Comparison of ENCODE assay signal across 34 cellular contexts in the genomic region with DNA sequence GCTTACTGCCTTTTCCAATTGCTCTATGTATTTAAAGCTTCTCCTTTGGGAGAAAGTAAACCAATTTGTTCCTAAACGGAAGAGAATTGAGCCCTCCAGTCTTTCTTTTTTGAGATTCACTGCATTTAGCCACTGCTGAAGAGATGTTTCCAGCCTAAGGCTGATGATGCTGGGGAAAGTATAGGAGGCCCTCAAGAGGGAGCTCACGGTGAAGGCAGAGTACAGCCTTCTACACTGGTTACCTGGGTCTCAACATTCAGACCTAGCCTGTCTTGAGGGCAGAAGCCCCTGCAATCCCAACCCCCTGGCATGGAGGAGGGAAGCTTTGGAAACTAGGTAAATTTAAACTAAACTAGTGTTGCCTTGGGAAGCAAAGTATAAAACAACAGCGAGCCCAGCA.
"Had no signal": no experiment of that assay in that cellular context is flagged by ENCODE, and none has a peak within 500 bp of the region (broad histone marks: within the 10 kb centered on the region; RNA-seq: fewer than 3 reads in every experiment).

No MANE protein-coding gene starts in this region.

- H3K4me1 ChIP-seq: ascending aorta, colonic mucosa, gastrocnemius medialis, pancreas, prostate gland, vagina had no signal

- DNase-seq: activated CD4-positive, alpha-beta memory T cell treated with anti-CD3 and anti-CD28 coated beads, Interleukin-2, amount 10 ng/mL, durations not matched to agents 7 days and 5 days; activated CD4-positive, alpha-beta T cell treated with anti-CD3 and anti-CD28 coated beads, Interleukin-2, amount 10 ng/mL, durations not matched to agents 7 days and 5 days; activated CD4-positive, CD25-positive, alpha-beta regulatory T cell treated with anti-CD3 and anti-CD28 coated beads, Interleukin-2, amount 50 U/mL, for 72 hours; activated CD8-positive, alpha-beta memory T cell treated with anti-CD3 and anti-CD28 coated beads, Interleukin-2, amount 50 U/mL, for 48 hours; activated gamma-delta T cell; activated naive CD4-positive, alpha-beta T cell treated with anti-CD3 and anti-CD28 coated beads, Interleukin-2, amount 10 ng/mL, durations not matched to agents 7 days and 5 days; activated naive CD8-positive, alpha-beta T cell treated with anti-CD3 and anti-CD28 coated beads, Interleukin-2, amount 10 ng/mL, durations not matched to agents 7 days and 5 days; activated T-cell treated with anti-CD3 and anti-CD28 coated beads, Interleukin-2, amount 50 U/mL, for 24 hours; cerebellar nuclear complex; colonic mucosa; effector CD8-positive, alpha-beta T cell; erythroblast; gastrocnemius medialis; glutamatergic neuron; kidney; midbrain; naive thymus-derived CD4-positive, alpha-beta T cell; nucleus accumbens; pancreas; retina; stimulated activated CD4-positive, alpha-beta T cell treated with anti-CD3 and anti-CD28 coated beads, Interleukin-4, amount 100 ng/mL, for 24 hours; stimulated activated naive CD8-positive, alpha-beta T cell treated with anti-CD3 and anti-CD28 coated beads, Interleukin-15, amount 100 ng/mL, for 72 hours; substantia nigra had no signal

- H3K9me3 Mint-ChIP-seq: activated CD4-positive, alpha-beta memory T cell treated with anti-CD3 and anti-CD28 coated beads, Interleukin-2, amount 10 ng/mL, durations not matched to agents 7 days and 5 days; activated CD4-positive, alpha-beta T cell treated with anti-CD3 and anti-CD28 coated beads, Interleukin-2, amount 10 ng/mL, durations not matched to agents 7 days and 5 days; activated naive CD4-positive, alpha-beta T cell treated with anti-CD3 and anti-CD28 coated beads, Interleukin-2, amount 10 ng/mL, durations not matched to agents 7 days and 5 days; activated naive CD8-positive, alpha-beta T cell treated with anti-CD3 and anti-CD28 coated beads, Interleukin-2, amount 10 ng/mL, durations not matched to agents 7 days and 5 days; activated T-cell treated with anti-CD3 and anti-CD28 coated beads, Interleukin-2, amount 50 U/mL, for 24 hours; stimulated activated effector memory CD8-positive, alpha-beta T cell treated with anti-CD3 and anti-CD28 coated beads, Interleukin-12 subunit alpha, Interleukin-12 subunit beta, amount 100 ng/mL, for 72 hours; stimulated activated naive CD8-positive, alpha-beta T cell treated with anti-CD3 and anti-CD28 coated beads, Interleukin-15, amount 100 ng/mL, for 72 hours; type B pancreatic cell had no signal

- H3K9me3 ChIP-seq: ascending aorta, colonic mucosa, gastrocnemius medialis, pancreas, prostate gland, vagina had no signal

- H3K27me3 ChIP-seq: ascending aorta, cardiac muscle cell, colonic mucosa, gastrocnemius medialis, pancreas, vagina had no signal

- H3K27ac ChIP-seq: ascending aorta, cardiac muscle cell, colonic mucosa, gastrocnemius medialis, pancreas, prostate gland, skin epidermis, vagina, VCaP had no signal

- H3K4me3 ChIP-seq: ascending aorta, cardiac muscle cell, colonic mucosa, gastrocnemius medialis, pancreas, prostate gland, skin epidermis, vagina had no signal

- H3K36me3 Mint-ChIP-seq: activated naive CD4-positive, alpha-beta T cell treated with anti-CD3 and anti-CD28 coated beads, Interleukin-2, amount 10 ng/mL, durations not matched to agents 7 days and 5 days; activated naive CD8-positive, alpha-beta T cell treated with anti-CD3 and anti-CD28 coated beads, Interleukin-2, amount 10 ng/mL, durations not matched to agents 7 days and 5 days; brain; naive thymus-derived CD4-positive, alpha-beta T cell; stimulated activated effector memory CD8-positive, alpha-beta T cell treated with anti-CD3 and anti-CD28 coated beads, Interleukin-12 subunit alpha, Interleukin-12 subunit beta, amount 100 ng/mL, for 72 hours; type B pancreatic cell had no signal

- H3K4me1 Mint-ChIP-seq: activated CD4-positive, alpha-beta memory T cell treated with anti-CD3 and anti-CD28 coated beads, Interleukin-2, amount 10 ng/mL, durations not matched to agents 7 days and 5 days; activated CD4-positive, alpha-beta T cell treated with anti-CD3 and anti-CD28 coated beads, Interleukin-2, amount 10 ng/mL, durations not matched to agents 7 days and 5 days; activated naive CD4-positive, alpha-beta T cell treated with anti-CD3 and anti-CD28 coated beads, Interleukin-2, amount 10 ng/mL, durations not matched to agents 7 days and 5 days; activated naive CD8-positive, alpha-beta T cell treated with anti-CD3 and anti-CD28 coated beads, Interleukin-2, amount 10 ng/mL, durations not matched to agents 7 days and 5 days; naive thymus-derived CD4-positive, alpha-beta T cell; stimulated activated effector memory CD8-positive, alpha-beta T cell treated with anti-CD3 and anti-CD28 coated beads, Interleukin-12 subunit alpha, Interleukin-12 subunit beta, amount 100 ng/mL, for 72 hours; stimulated activated naive CD8-positive, alpha-beta T cell treated with anti-CD3 and anti-CD28 coated beads, Interleukin-15, amount 100 ng/mL, for 72 hours had no signal

- H3K4me3 Mint-ChIP-seq: activated CD4-positive, alpha-beta memory T cell treated with anti-CD3 and anti-CD28 coated beads, Interleukin-2, amount 10 ng/mL, durations not matched to agents 7 days and 5 days; activated CD4-positive, alpha-beta T cell treated with anti-CD3 and anti-CD28 coated beads, Interleukin-2, amount 10 ng/mL, durations not matched to agents 7 days and 5 days; activated naive CD4-positive, alpha-beta T cell treated with anti-CD3 and anti-CD28 coated beads, Interleukin-2, amount 10 ng/mL, durations not matched to agents 7 days and 5 days; activated naive CD8-positive, alpha-beta T cell treated with anti-CD3 and anti-CD28 coated beads, Interleukin-2, amount 10 ng/mL, durations not matched to agents 7 days and 5 days; activated T-cell treated with anti-CD3 and anti-CD28 coated beads, Interleukin-2, amount 50 U/mL, for 24 hours; brain; naive thymus-derived CD4-positive, alpha-beta T cell; stimulated activated effector memory CD8-positive, alpha-beta T cell treated with anti-CD3 and anti-CD28 coated beads, Interleukin-12 subunit alpha, Interleukin-12 subunit beta, amount 100 ng/mL, for 72 hours; stimulated activated naive CD8-positive, alpha-beta T cell treated with anti-CD3 and anti-CD28 coated beads, Interleukin-15, amount 100 ng/mL, for 72 hours; type B pancreatic cell had no signal

- FAIRE-seq: kidney, pancreas, TTC549 had no signal

- ATAC-seq: gastrocnemius medialis; naive thymus-derived CD4-positive, alpha-beta T cell; pancreas; sciatic nerve; stimulated activated effector memory CD8-positive, alpha-beta T cell treated with anti-CD3 and anti-CD28 coated beads, Interleukin-12 subunit alpha, Interleukin-12 subunit beta, amount 100 ng/mL, for 72 hours; stimulated activated naive CD8-positive, alpha-beta T cell treated with anti-CD3 and anti-CD28 coated beads, Interleukin-15, amount 100 ng/mL, for 72 hours had no signal

- H3K27ac Mint-ChIP-seq: activated CD4-positive, alpha-beta memory T cell treated with anti-CD3 and anti-CD28 coated beads, Interleukin-2, amount 10 ng/mL, durations not matched to agents 7 days and 5 days; activated CD4-positive, alpha-beta T cell treated with anti-CD3 and anti-CD28 coated beads, Interleukin-2, amount 10 ng/mL, durations not matched to agents 7 days and 5 days; activated naive CD4-positive, alpha-beta T cell treated with anti-CD3 and anti-CD28 coated beads, Interleukin-2, amount 10 ng/mL, durations not matched to agents 7 days and 5 days; activated naive CD8-positive, alpha-beta T cell treated with anti-CD3 and anti-CD28 coated beads, Interleukin-2, amount 10 ng/mL, durations not matched to agents 7 days and 5 days; activated T-cell treated with anti-CD3 and anti-CD28 coated beads, Interleukin-2, amount 50 U/mL, for 24 hours; brain; naive thymus-derived CD4-positive, alpha-beta T cell; stimulated activated effector memory CD8-positive, alpha-beta T cell treated with anti-CD3 and anti-CD28 coated beads, Interleukin-12 subunit alpha, Interleukin-12 subunit beta, amount 100 ng/mL, for 72 hours; stimulated activated naive CD8-positive, alpha-beta T cell treated with anti-CD3 and anti-CD28 coated beads, Interleukin-15, amount 100 ng/mL, for 72 hours; type B pancreatic cell had no signal

- H3K36me3 ChIP-seq: ascending aorta, cardiac muscle cell, colonic mucosa, gastrocnemius medialis, pancreas, prostate gland, vagina had no signal

- H3K27me3 Mint-ChIP-seq: activated CD4-positive, alpha-beta memory T cell treated with anti-CD3 and anti-CD28 coated beads, Interleukin-2, amount 10 ng/mL, durations not matched to agents 7 days and 5 days; activated CD4-positive, alpha-beta T cell treated with anti-CD3 and anti-CD28 coated beads, Interleukin-2, amount 10 ng/mL, durations not matched to agents 7 days and 5 days; activated naive CD4-positive, alpha-beta T cell treated with anti-CD3 and anti-CD28 coated beads, Interleukin-2, amount 10 ng/mL, durations not matched to agents 7 days and 5 days; activated naive CD8-positive, alpha-beta T cell treated with anti-CD3 and anti-CD28 coated beads, Interleukin-2, amount 10 ng/mL, durations not matched to agents 7 days and 5 days; activated T-cell treated with anti-CD3 and anti-CD28 coated beads, Interleukin-2, amount 50 U/mL, for 24 hours had no signal
